ENCODE assay signal across 1 cellular context in the genomic region with DNA sequence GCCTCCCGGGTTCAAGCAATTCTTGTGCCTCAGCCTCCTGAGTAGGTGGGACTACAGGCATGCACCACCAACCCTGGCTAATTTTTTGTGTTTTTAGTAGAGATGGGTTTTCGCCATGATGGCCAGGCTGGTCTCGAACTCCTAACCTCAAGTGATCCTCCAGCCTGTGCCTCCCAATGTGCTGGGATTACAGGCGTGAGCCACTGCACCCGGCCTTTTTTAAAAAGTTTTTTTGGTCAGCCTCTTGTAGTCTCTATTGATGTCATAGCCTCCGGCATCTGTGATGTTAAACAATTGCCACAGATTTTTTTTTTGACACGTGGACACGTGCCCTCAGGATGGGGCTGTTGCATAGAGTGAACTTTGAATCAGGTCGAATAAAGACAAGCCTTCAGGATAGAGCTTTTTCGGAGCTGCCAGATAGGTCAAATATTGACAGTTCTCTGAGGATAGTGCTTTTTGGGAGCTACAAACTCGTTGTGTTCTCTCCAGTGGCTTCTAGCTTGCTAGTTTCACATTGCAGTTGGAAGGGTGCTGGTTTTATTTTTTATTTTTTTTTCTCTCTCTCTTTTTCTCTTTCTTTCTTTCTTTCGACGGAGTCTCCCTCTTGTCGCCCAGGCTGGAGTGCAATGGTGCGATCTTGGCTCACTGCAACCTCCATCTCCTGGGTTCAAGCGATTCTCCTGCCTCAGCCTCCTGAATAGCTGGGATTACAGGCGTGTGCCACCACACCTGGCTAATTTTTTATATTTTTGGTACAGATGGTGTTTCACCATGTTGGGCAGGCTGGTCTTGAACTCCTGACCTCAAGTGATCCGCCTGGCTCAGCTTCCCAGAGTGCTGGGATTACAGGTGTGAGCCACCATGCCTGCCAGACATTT.
TF ChIP-seq lines count a peak whose summit lies in the region.
"Not testable (repeated sequence)": the region's sequence is repeated elsewhere in the genome, so short reads cannot be mapped to it uniquely, and the experiment has no call there.

No MANE protein-coding gene starts in this region.

TF ChIP-seq in HepG2, 621 proteins besides CTCF, POLR2A, EP300 and RAD21 (continued from another document and continues in another):
- TF ChIP-seq, protein P1, sequence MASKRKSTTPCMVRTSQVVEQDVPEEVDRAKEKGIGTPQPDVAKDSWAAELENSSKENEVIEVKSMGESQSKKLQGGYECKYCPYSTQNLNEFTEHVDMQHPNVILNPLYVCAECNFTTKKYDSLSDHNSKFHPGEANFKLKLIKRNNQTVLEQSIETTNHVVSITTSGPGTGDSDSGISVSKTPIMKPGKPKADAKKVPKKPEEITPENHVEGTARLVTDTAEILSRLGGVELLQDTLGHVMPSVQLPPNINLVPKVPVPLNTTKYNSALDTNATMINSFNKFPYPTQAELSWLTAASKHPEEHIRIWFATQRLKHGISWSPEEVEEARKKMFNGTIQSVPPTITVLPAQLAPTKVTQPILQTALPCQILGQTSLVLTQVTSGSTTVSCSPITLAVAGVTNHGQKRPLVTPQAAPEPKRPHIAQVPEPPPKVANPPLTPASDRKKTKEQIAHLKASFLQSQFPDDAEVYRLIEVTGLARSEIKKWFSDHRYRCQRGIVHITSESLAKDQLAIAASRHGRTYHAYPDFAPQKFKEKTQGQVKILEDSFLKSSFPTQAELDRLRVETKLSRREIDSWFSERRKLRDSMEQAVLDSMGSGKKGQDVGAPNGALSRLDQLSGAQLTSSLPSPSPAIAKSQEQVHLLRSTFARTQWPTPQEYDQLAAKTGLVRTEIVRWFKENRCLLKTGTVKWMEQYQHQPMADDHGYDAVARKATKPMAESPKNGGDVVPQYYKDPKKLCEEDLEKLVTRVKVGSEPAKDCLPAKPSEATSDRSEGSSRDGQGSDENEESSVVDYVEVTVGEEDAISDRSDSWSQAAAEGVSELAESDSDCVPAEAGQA (IDR thresholded peaks at IDR 0.05; ENCODE audit: low read depth) = peak; percentile 83; the same call in 1 of the 2 replicates
- TF ChIP-seq, protein P1 (CRISPR knock-in tag; IDR thresholded peaks at IDR 0.05; ENCODE audit: borderline replicate concordance) = not testable (repeated sequence)
- TF ChIP-seq, protein P2, sequence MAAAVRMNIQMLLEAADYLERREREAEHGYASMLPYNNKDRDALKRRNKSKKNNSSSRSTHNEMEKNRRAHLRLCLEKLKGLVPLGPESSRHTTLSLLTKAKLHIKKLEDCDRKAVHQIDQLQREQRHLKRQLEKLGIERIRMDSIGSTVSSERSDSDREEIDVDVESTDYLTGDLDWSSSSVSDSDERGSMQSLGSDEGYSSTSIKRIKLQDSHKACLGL (CRISPR knock-in tag; IDR thresholded peaks at IDR 0.05) = peak; percentile 39; the same call in 1 of the 2 replicates
- TF ChIP-seq SMC3 (IDR thresholded peaks at IDR 0.05; ENCODE audit: low read length) = peak; percentile 18; the same call in 1 of the 2 replicates
- TF ChIP-seq, protein P3, sequence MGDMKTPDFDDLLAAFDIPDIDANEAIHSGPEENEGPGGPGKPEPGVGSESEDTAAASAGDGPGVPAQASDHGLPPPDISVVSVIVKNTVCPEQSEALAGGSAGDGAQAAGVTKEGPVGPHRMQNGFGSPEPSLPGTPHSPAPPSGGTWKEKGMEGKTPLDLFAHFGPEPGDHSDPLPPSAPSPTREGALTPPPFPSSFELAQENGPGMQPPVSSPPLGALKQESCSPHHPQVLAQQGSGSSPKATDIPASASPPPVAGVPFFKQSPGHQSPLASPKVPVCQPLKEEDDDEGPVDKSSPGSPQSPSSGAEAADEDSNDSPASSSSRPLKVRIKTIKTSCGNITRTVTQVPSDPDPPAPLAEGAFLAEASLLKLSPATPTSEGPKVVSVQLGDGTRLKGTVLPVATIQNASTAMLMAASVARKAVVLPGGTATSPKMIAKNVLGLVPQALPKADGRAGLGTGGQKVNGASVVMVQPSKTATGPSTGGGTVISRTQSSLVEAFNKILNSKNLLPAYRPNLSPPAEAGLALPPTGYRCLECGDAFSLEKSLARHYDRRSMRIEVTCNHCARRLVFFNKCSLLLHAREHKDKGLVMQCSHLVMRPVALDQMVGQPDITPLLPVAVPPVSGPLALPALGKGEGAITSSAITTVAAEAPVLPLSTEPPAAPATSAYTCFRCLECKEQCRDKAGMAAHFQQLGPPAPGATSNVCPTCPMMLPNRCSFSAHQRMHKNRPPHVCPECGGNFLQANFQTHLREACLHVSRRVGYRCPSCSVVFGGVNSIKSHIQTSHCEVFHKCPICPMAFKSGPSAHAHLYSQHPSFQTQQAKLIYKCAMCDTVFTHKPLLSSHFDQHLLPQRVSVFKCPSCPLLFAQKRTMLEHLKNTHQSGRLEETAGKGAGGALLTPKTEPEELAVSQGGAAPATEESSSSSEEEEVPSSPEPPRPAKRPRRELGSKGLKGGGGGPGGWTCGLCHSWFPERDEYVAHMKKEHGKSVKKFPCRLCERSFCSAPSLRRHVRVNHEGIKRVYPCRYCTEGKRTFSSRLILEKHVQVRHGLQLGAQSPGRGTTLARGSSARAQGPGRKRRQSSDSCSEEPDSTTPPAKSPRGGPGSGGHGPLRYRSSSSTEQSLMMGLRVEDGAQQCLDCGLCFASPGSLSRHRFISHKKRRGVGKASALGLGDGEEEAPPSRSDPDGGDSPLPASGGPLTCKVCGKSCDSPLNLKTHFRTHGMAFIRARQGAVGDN (CRISPR knock-in tag; IDR thresholded peaks at IDR 0.05) = peak; percentile 35; the same call in 1 of the 2 replicates
- TF ChIP-seq, protein P4, sequence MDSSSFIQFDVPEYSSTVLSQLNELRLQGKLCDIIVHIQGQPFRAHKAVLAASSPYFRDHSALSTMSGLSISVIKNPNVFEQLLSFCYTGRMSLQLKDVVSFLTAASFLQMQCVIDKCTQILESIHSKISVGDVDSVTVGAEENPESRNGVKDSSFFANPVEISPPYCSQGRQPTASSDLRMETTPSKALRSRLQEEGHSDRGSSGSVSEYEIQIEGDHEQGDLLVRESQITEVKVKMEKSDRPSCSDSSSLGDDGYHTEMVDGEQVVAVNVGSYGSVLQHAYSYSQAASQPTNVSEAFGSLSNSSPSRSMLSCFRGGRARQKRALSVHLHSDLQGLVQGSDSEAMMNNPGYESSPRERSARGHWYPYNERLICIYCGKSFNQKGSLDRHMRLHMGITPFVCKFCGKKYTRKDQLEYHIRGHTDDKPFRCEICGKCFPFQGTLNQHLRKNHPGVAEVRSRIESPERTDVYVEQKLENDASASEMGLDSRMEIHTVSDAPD (CRISPR knock-in tag; IDR thresholded peaks at IDR 0.05) = peak; percentile 29; the same call in 1 of the 2 replicates
- TF ChIP-seq ZMAT3 (CRISPR knock-in tag; conservative IDR thresholded peaks at IDR 0.05) = 0 out of 2 replicates have a peak, but pooled peaks have one; percentile 48
- TF ChIP-seq, protein P5, sequence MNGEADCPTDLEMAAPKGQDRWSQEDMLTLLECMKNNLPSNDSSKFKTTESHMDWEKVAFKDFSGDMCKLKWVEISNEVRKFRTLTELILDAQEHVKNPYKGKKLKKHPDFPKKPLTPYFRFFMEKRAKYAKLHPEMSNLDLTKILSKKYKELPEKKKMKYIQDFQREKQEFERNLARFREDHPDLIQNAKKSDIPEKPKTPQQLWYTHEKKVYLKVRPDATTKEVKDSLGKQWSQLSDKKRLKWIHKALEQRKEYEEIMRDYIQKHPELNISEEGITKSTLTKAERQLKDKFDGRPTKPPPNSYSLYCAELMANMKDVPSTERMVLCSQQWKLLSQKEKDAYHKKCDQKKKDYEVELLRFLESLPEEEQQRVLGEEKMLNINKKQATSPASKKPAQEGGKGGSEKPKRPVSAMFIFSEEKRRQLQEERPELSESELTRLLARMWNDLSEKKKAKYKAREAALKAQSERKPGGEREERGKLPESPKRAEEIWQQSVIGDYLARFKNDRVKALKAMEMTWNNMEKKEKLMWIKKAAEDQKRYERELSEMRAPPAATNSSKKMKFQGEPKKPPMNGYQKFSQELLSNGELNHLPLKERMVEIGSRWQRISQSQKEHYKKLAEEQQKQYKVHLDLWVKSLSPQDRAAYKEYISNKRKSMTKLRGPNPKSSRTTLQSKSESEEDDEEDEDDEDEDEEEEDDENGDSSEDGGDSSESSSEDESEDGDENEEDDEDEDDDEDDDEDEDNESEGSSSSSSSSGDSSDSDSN (CRISPR knock-in tag; IDR thresholded peaks at IDR 0.05) = peak; percentile 55; the same call in 1 of the 2 replicates
- peak; percentile 98 for TF ChIP-seq HNF4A (CRISPR knock-in tag; IDR thresholded peaks at IDR 0.05)
- TF ChIP-seq KMT2B (CRISPR knock-in tag; IDR thresholded peaks at IDR 0.05) = 0 out of 2 replicates have a peak, but pooled peaks have one; percentile 28
- TF ChIP-seq ZFX (CRISPR knock-in tag; IDR thresholded peaks at IDR 0.05; ENCODE audit: low read depth) = peak; percentile 46; the same call in 1 of the 2 replicates
- TF ChIP-seq, protein P6, sequence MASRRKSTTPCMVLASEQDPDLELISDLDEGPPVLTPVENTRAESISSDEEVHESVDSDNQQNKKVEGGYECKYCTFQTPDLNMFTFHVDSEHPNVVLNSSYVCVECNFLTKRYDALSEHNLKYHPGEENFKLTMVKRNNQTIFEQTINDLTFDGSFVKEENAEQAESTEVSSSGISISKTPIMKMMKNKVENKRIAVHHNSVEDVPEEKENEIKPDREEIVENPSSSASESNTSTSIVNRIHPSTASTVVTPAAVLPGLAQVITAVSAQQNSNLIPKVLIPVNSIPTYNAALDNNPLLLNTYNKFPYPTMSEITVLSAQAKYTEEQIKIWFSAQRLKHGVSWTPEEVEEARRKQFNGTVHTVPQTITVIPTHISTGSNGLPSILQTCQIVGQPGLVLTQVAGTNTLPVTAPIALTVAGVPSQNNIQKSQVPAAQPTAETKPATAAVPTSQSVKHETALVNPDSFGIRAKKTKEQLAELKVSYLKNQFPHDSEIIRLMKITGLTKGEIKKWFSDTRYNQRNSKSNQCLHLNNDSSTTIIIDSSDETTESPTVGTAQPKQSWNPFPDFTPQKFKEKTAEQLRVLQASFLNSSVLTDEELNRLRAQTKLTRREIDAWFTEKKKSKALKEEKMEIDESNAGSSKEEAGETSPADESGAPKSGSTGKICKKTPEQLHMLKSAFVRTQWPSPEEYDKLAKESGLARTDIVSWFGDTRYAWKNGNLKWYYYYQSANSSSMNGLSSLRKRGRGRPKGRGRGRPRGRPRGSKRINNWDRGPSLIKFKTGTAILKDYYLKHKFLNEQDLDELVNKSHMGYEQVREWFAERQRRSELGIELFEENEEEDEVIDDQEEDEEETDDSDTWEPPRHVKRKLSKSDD (CRISPR knock-in tag; IDR thresholded peaks at IDR 0.05; ENCODE audit: low read depth) = peak; percentile 83
- peak; percentile 92 for TF ChIP-seq ZNF124 (CRISPR knock-in tag; IDR thresholded peaks at IDR 0.05)
- peak; percentile 30; the same call in 1 of the 2 replicates for TF ChIP-seq AHR (CRISPR knock-in tag; IDR thresholded peaks at IDR 0.05)
- peak; percentile 57; the same call in 1 of the 2 replicates for TF ChIP-seq ZNF232 (CRISPR knock-in tag; IDR thresholded peaks at IDR 0.05; ENCODE audit: borderline replicate concordance)
- TF ChIP-seq ZMYM3 (CRISPR knock-in tag; IDR thresholded peaks at IDR 0.05) = peak; percentile 59; the same call in 1 of the 2 replicates
- TF ChIP-seq NCOR1 (IDR thresholded peaks at IDR 0.05; ENCODE audit: borderline replicate concordance, low read length) = peak; percentile 87
- TF ChIP-seq, protein P7, sequence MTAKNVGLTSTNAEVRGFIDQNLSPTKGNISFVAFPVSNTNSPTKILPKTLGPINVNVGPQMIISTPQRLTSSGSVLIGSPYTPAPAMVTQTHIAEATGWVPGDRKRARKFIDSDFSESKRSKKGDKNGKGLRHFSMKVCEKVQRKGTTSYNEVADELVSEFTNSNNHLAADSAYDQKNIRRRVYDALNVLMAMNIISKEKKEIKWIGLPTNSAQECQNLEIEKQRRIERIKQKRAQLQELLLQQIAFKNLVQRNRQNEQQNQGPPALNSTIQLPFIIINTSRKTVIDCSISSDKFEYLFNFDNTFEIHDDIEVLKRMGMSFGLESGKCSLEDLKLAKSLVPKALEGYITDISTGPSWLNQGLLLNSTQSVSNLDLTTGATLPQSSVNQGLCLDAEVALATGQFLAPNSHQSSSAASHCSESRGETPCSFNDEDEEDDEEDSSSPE (CRISPR knock-in tag; IDR thresholded peaks at IDR 0.05) = peak; percentile 74
- peak; percentile 25; the same call in 1 of the 2 replicates for TF ChIP-seq MTF1 (CRISPR knock-in tag; IDR thresholded peaks at IDR 0.05)
- peak; percentile 93 for TF ChIP-seq HMG20A (CRISPR knock-in tag; IDR thresholded peaks at IDR 0.05; ENCODE audit: borderline replicate concordance)
- peak; percentile 98 for TF ChIP-seq HDAC2 (CRISPR knock-in tag; IDR thresholded peaks at IDR 0.05)
- TF ChIP-seq, protein P8, sequence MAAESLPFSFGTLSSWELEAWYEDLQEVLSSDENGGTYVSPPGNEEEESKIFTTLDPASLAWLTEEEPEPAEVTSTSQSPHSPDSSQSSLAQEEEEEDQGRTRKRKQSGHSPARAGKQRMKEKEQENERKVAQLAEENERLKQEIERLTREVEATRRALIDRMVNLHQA (CRISPR knock-in tag; IDR thresholded peaks at IDR 0.05) = 0 out of 2 replicates have a peak, but pooled peaks have one; percentile 73
- peak; percentile 81; the same call in 1 of the 2 replicates for TF ChIP-seq ZSCAN20 (CRISPR knock-in tag; IDR thresholded peaks at IDR 0.05; ENCODE audit: borderline replicate concordance)
- TF ChIP-seq SNAPC2 (CRISPR knock-in tag; IDR thresholded peaks at IDR 0.05) = peak; percentile 51; the same call in 1 of the 2 replicates
- peak; percentile 82; the same call in 1 of the 2 replicates for TF ChIP-seq FOXJ3 (CRISPR knock-in tag; IDR thresholded peaks at IDR 0.05; ENCODE audit: borderline replicate concordance)
